ENCODE assay signal across 8 cellular contexts in genomic region chr15:55774113-55774970, GRCh38. TPM values are rescaled to one million over a fixed set of nuclear protein-coding genes. Genes with fewer than 3 reads are reported as not detected.
DNase-seq lines count a peak whose midpoint lies in the region; ATAC-seq and TF ChIP-seq lines count a peak whose summit lies in the region.

No MANE protein-coding gene starts in this region.

- ATAC-seq in HCT116 (peak; percentile 95), left ventricle myocardium superior (no peak)

- H3K4me2 ChIP-seq in DOHH2 (ENCODE audit: low read length): no peak overlapping the region
- no peak overlapping the region for H3K4me2 ChIP-seq in HCT116 (ENCODE audit: low read length)
- H3K4me2 ChIP-seq in OCI-LY3 (ENCODE audit: low read length): no peak overlapping the region

- BruUV-seq in HCT116 (replicated peaks; lab: Mats Ljungman, UMichigan): no TSS peak

- intact Hi-C loops in HCT116 (cut with micrococcal nuclease): no loop called here
- intact Hi-C loops in activated T-helper 1 cell treated with anti-CD3 and anti-CD28 coated beads, Interleukin-12 subunit alpha, Interleukin-12 subunit beta, Interleukin-2, Interleukin-4 antibody, amounts not matched to agents 30 ng/mL and 10 ng/mL and 1 ng/mL, durations not matched to agents 14 hours and 24 hours and 36 hours (cut with micrococcal nuclease): no loop called here
- intact Hi-C loops in left ventricle myocardium superior (cut with micrococcal nuclease): no loop called here

- H3K4me3 Mint-ChIP-seq in activated T-helper 1 cell treated with anti-CD3 and anti-CD28 coated beads, Interleukin-12 subunit alpha, Interleukin-12 subunit beta, Interleukin-2, Interleukin-4 antibody, amounts not matched to agents 30 ng/mL and 10 ng/mL and 1 ng/mL, durations not matched to agents 14 hours and 24 hours and 36 hours: no peak overlapping the region

- DNase-seq in HCT116 (ENCODE audit: low read depth, low spot score): peak; percentile 40
- DNase-seq in activated T-helper 1 cell treated with anti-CD3 and anti-CD28 coated beads, Interleukin-12 subunit alpha, Interleukin-12 subunit beta, Interleukin-2, Interleukin-4 antibody, amounts not matched to agents 30 ng/mL and 10 ng/mL and 1 ng/mL, durations not matched to agents 14 hours and 24 hours and 36 hours (ENCODE audit: low spot score): peak; percentile 7
- DNase-seq in left ventricle myocardium superior: peak; percentile 35
- DNase-seq in stimulated activated CD4-positive, alpha-beta T cell treated with anti-CD3 and anti-CD28 coated beads, Interleukin-1b, Interleukin-23, amount 100 ng/mL, for 24 hours (ENCODE audit: low read depth in 4 of 4, low spot score in 1 of 4): peak in 3 of 4 experiments; percentile 12 to 21 (median 21)
- DNase-seq in GF-D8 (lab: John Stamatoyannopoulos, UW): no peak
- DNase-seq in COR-L47 (lab: John Stamatoyannopoulos, UW): no peak

- H4K20me1 ChIP-seq in DOHH2 (ENCODE audit: control insufficient read depth, insufficient read depth, low read depth, low read length) (no peaks in the 10 kb centered on the region), HCT116 (ENCODE audit: insufficient read depth) (no peaks in the 10 kb centered on the region), OCI-LY3 (ENCODE audit: insufficient read depth, low read length) (no peaks in the 10 kb centered on the region)

- TF ChIP-seq POLR2A in HCT116 (IDR thresholded peaks at IDR 0.05; ENCODE audit: borderline replicate concordance, extremely low read depth, insufficient read depth, insufficient read length): no peak

- POLR2A ChIA-PET in HCT116 (lab: Charles Lee): interaction anchor here (0.8 to 1.5 kb wide), 2 partner anchors 10 to 13 kb away, joined by 4 read pairs; no protein-coding TSS in a partner anchor

- H3K36me3 Mint-ChIP-seq in activated T-helper 1 cell treated with anti-CD3 and anti-CD28 coated beads, Interleukin-12 subunit alpha, Interleukin-12 subunit beta, Interleukin-2, Interleukin-4 antibody, amounts not matched to agents 30 ng/mL and 10 ng/mL and 1 ng/mL, durations not matched to agents 14 hours and 24 hours and 36 hours (ENCODE audit: low read depth): no peaks in the 10 kb centered on the region

- H3K9me3 Mint-ChIP-seq in activated T-helper 1 cell treated with anti-CD3 and anti-CD28 coated beads, Interleukin-12 subunit alpha, Interleukin-12 subunit beta, Interleukin-2, Interleukin-4 antibody, amounts not matched to agents 30 ng/mL and 10 ng/mL and 1 ng/mL, durations not matched to agents 14 hours and 24 hours and 36 hours: no peaks in the 10 kb centered on the region

- H3K27me3 ChIP-seq in DOHH2 (ENCODE audit: control insufficient read depth, low read length): peaks cover 3% of the 10 kb centered on the region; the same call in 1 of the 2 replicates
- no peaks in the 10 kb centered on the region for H3K27me3 ChIP-seq in HCT116 (ENCODE audit: insufficient read depth, low read length)
- H3K27me3 ChIP-seq in OCI-LY3 (ENCODE audit: low read depth, low read length): no peaks in the 10 kb centered on the region

- H3K9me3 ChIP-seq in DOHH2 (ENCODE audit: control insufficient read depth, insufficient read depth, low read length) (no peaks in the 10 kb centered on the region), HCT116 (ENCODE audit: control insufficient read depth in 1 of 2, insufficient read depth in 1 of 2, low read depth in 1 of 2, low read length in 2 of 2) (no peaks in the 10 kb centered on the region), OCI-LY3 (ENCODE audit: insufficient read depth, low read length) (no peaks in the 10 kb centered on the region)

- H3K4me1 Mint-ChIP-seq in activated T-helper 1 cell treated with anti-CD3 and anti-CD28 coated beads, Interleukin-12 subunit alpha, Interleukin-12 subunit beta, Interleukin-2, Interleukin-4 antibody, amounts not matched to agents 30 ng/mL and 10 ng/mL and 1 ng/mL, durations not matched to agents 14 hours and 24 hours and 36 hours (ENCODE audit: low read depth): no peaks in the 10 kb centered on the region

- H3K27ac ChIP-seq in DOHH2 (ENCODE audit: low read depth, low read length): no peak overlapping the region
- no peak overlapping the region for H3K27ac ChIP-seq in HCT116 (ENCODE audit: low read depth, low read length)
- no peak overlapping the region for H3K27ac ChIP-seq in OCI-LY3 (ENCODE audit: low read length)

- peak overlapping the region; percentile 10 for H2AFZ ChIP-seq in HCT116 (ENCODE audit: low read depth, low read length, poor library complexity, severe bottlenecking)
- H2AFZ ChIP-seq in OCI-LY3 (ENCODE audit: low read depth, low read length): peak overlapping the region; percentile 70; the same call in 1 of the 2 replicates

- peak; percentile 23; the same call in 1 of the 2 replicates for TF ChIP-seq RAD21 in HCT116 (IDR thresholded peaks at IDR 0.05; ENCODE audit: low read depth)

- H3K27ac Mint-ChIP-seq in activated T-helper 1 cell treated with anti-CD3 and anti-CD28 coated beads, Interleukin-12 subunit alpha, Interleukin-12 subunit beta, Interleukin-2, Interleukin-4 antibody, amounts not matched to agents 30 ng/mL and 10 ng/mL and 1 ng/mL, durations not matched to agents 14 hours and 24 hours and 36 hours: no peak overlapping the region

- TF ChIP-seq CTCF in DOHH2 (IDR thresholded peaks at IDR 0.05; ENCODE audit: low read depth, low read length, poor library complexity, severe bottlenecking): peak; percentile 61
- peak; percentile 7 to 71 (median 70); a peak in 4 of 6 replicates for TF ChIP-seq CTCF in HCT116 (IDR thresholded peaks at IDR 0.05 in 2 of 3, conservative IDR thresholded peaks at IDR 0.05 in 1 of 3; ENCODE audit: borderline replicate concordance in 1 of 3, insufficient read depth in 1 of 3, low read depth in 2 of 3, low read length in 2 of 3)
- TF ChIP-seq CTCF in OCI-LY3 (IDR thresholded peaks at IDR 0.05; ENCODE audit: low read depth, low read length): peak; percentile 57

- no peaks in the 10 kb centered on the region for H3K9me2 ChIP-seq in DOHH2 (replicated peaks; ENCODE audit: control insufficient read depth, low read length)
- H3K9me2 ChIP-seq in HCT116 (ENCODE audit: insufficient read depth): no peaks in the 10 kb centered on the region

- H3K9ac ChIP-seq in HCT116 (ENCODE audit: low read length) (no peak overlapping the region), OCI-LY3 (ENCODE audit: low read length) (no peak overlapping the region)

- H3K79me2 ChIP-seq in DOHH2 (ENCODE audit: control insufficient read depth, low read length): no peaks in the 10 kb centered on the region
- no peaks in the 10 kb centered on the region for H3K79me2 ChIP-seq in HCT116 (ENCODE audit: insufficient read depth, low read length)
- no peaks in the 10 kb centered on the region for H3K79me2 ChIP-seq in OCI-LY3 (ENCODE audit: low read length)

- no peaks in the 10 kb centered on the region for H3K4me1 ChIP-seq in DOHH2 (ENCODE audit: control insufficient read depth, low read length)
- H3K4me1 ChIP-seq in HCT116 (ENCODE audit: control insufficient read depth in 1 of 2, insufficient read depth in 2 of 2, low read length in 2 of 2): no peaks in the 10 kb centered on the region
- H3K4me1 ChIP-seq in OCI-LY3 (ENCODE audit: low read length): no peaks in the 10 kb centered on the region

- no peaks in the 10 kb centered on the region for H3K36me3 ChIP-seq in DOHH2 (ENCODE audit: control insufficient read depth, low read length)
- H3K36me3 ChIP-seq in HCT116 (ENCODE audit: control insufficient read depth in 1 of 2, insufficient read depth in 2 of 2, low read length in 2 of 2): no peaks in the 10 kb centered on the region
- no peaks in the 10 kb centered on the region for H3K36me3 ChIP-seq in OCI-LY3 (replicated peaks; ENCODE audit: low read depth, low read length)

- H3K4me3 ChIP-seq in DOHH2 (ENCODE audit: low read length): no peak overlapping the region
- H3K4me3 ChIP-seq in HCT116 (replicated peaks in 1 of 2; ENCODE audit: low read depth in 1 of 2, low read length in 2 of 2): no peak overlapping the region
- H3K4me3 ChIP-seq in OCI-LY3 (ENCODE audit: low read length): no peak overlapping the region

- CTCF ChIA-PET in HCT116 (lab: Charles Lee): interaction anchor here (0.6 to 3.6 kb wide), 14 partner anchors 9 to 248 kb away, joined by 3 to 17 read pairs (median 3); no protein-coding TSS in a partner anchor

- RAD21 ChIA-PET in HCT116 (lab: Charles Lee; ENCODE audit: low non-redundant PET in 1 of 2, low total read pairs in 2 of 2, uncharacterized antibody in 2 of 2, unreplicated experiment in 2 of 2): interaction anchor here in 1 of 2 experiments (0.6 kb wide), 1 partner anchor 163 kb away, joined by 3 read pairs; no protein-coding TSS in a partner anchor

- no peaks in the 10 kb centered on the region for H3F3A ChIP-seq in DOHH2 (ENCODE audit: control insufficient read depth, insufficient read depth)

- peaks cover 16% of the 10 kb centered on the region for H3K27me3 Mint-ChIP-seq in activated T-helper 1 cell treated with anti-CD3 and anti-CD28 coated beads, Interleukin-12 subunit alpha, Interleukin-12 subunit beta, Interleukin-2, Interleukin-4 antibody, amounts not matched to agents 30 ng/mL and 10 ng/mL and 1 ng/mL, durations not matched to agents 14 hours and 24 hours and 36 hours (ENCODE audit: insufficient read depth)

TF ChIP-seq in HCT116, 20 proteins besides CTCF, POLR2A, EP300 and RAD21:
- TF ChIP-seq SP1 (IDR thresholded peaks at IDR 0.05; ENCODE audit: low read depth) (no peak), CBX3 (IDR thresholded peaks at IDR 0.05; ENCODE audit: low read depth) (peak; percentile 37; the same call in 1 of the 2 replicates)

RNA-seq across cellular contexts. Expression of gene PRTG, which starts 31.4 kb away (rescaled TPM):
- not detected for total RNA-seq in HCT116 (2021; ENCODE audit: unreplicated experiment)
- polyA plus RNA-seq in HCT116 (2012): not detected in 2 replicates
- not detected in 2 replicates for total RNA-seq in activated T-helper 1 cell treated with anti-CD3 and anti-CD28 coated beads, Interleukin-12 subunit alpha, Interleukin-12 subunit beta, Interleukin-2, Interleukin-4 antibody, amounts not matched to agents 30 ng/mL and 10 ng/mL and 1 ng/mL, durations not matched to agents 14 hours and 24 hours and 36 hours
- 0.77 TPM for total RNA-seq in left ventricle myocardium superior

Comparison
In these comparisons a context has a peak if more than half of its experiments do, and no peak if none do; other contexts are left out.
1. DNase-seq: peak in HCT116 (single experiment), activated T-helper 1 cell treated with anti-CD3 and anti-CD28 coated beads, Interleukin-12 subunit alpha, Interleukin-12 subunit beta, Interleukin-2, Interleukin-4 antibody, amounts not matched to agents 30 ng/mL and 10 ng/mL and 1 ng/mL, durations not matched to agents 14 hours and 24 hours and 36 hours (single experiment), left ventricle myocardium superior (single experiment) and stimulated activated CD4-positive, alpha-beta T cell treated with anti-CD3 and anti-CD28 coated beads, Interleukin-1b, Interleukin-23, amount 100 ng/mL, for 24 hours (3 of 4); none in GF-D8 (single experiment) and COR-L47 (single experiment).
2. Peak in every context shown above with its lines, with median percentiles within 50 percentile points of each other: CTCF ChIP-seq.